6 cellular contexts compared by ENCODE assay signal in genomic region chr21:28226563-28226962, GRCh38.
"Had no signal": no experiment of that assay in that cellular context is flagged by ENCODE, and none has a peak within 500 bp of the region (broad histone marks: within the 10 kb centered on the region; RNA-seq: fewer than 3 reads in every experiment).

No MANE protein-coding gene starts in this region.

- H3K27ac ChIP-seq: HL-60 had no signal

- DNase-seq: H9, HCEC 1CT had no signal

- ATAC-seq: GM23338, HepG2, K562 had no signal

- H3K4me2 ChIP-seq: GM23338 had no signal

- H2AFZ ChIP-seq: GM23338 had no signal

- H3K4me3 ChIP-seq: GM23338, K562 had no signal
